11 cellular contexts compared by ENCODE assay signal in genomic region chr10:81876253-81876731, GRCh38. TPM values are rescaled to one million over a fixed set of nuclear protein-coding genes. Genes with fewer than 3 reads are reported as not detected.
DNase-seq lines count a peak whose midpoint lies in the region; ATAC-seq and TF ChIP-seq lines count a peak whose summit lies in the region.
"Had no signal": no experiment of that assay in that cellular context is flagged by ENCODE, and none has a peak within 500 bp of the region (broad histone marks: within the 10 kb centered on the region; RNA-seq: fewer than 3 reads in every experiment).

No MANE protein-coding gene starts in this region.

- no peaks in the 10 kb centered on the region for H3K9me3 Mint-ChIP-seq in CD8-positive, alpha-beta T cell
- H3K9me3 Mint-ChIP-seq in neural progenitor cell (no peaks in the 10 kb centered on the region), HFFc6 (peaks cover 11% of the 10 kb centered on the region)

- no peaks in the 10 kb centered on the region for H3K36me3 ChIP-seq in CD8-positive, alpha-beta T cell (ENCODE audit: insufficient read depth, low read length)
- no peaks in the 10 kb centered on the region for H3K36me3 ChIP-seq in neural progenitor cell

- no peaks in the 10 kb centered on the region for H3K79me2 ChIP-seq in neural progenitor cell (ENCODE audit: low read depth)

- peaks cover 24% of the 10 kb centered on the region for H3F3A ChIP-seq in neural progenitor cell (ENCODE audit: low read depth)

- H3K4me1 Mint-ChIP-seq in CD8-positive, alpha-beta T cell (ENCODE audit: low read depth), result peaks cover 12% of the 10 kb centered on the region
- H3K4me1 Mint-ChIP-seq in neural progenitor cell, result peaks cover 39% of the 10 kb centered on the region
- H3K4me1 Mint-ChIP-seq in HFFc6 (ENCODE audit: low read depth), result no peaks in the 10 kb centered on the region

- no peaks in the 10 kb centered on the region for H3K9me3 ChIP-seq in CD8-positive, alpha-beta T cell (ENCODE audit: low read length)
- H3K9me3 ChIP-seq in neural progenitor cell (ENCODE audit: low read depth), result no peaks in the 10 kb centered on the region

- H2AFZ ChIP-seq in neural progenitor cell (replicated peaks), result peak overlapping the region; percentile 84

- no peak for TF ChIP-seq CTCF in CD8-positive, alpha-beta T cell (IDR thresholded peaks at IDR 0.05)
- TF ChIP-seq CTCF in LNCaP clone FGC (IDR thresholded peaks at IDR 0.05; ENCODE audit: control insufficient read depth, extremely low read depth, insufficient read depth) (no peak), neural progenitor cell (IDR thresholded peaks at IDR 0.05) (peak; percentile 28), HFFc6 (IDR thresholded peaks at IDR 0.05) (no peak)

- H3K27me3 ChIP-seq in CD8-positive, alpha-beta T cell (ENCODE audit: insufficient read depth, low read length), result peaks cover 13% of the 10 kb centered on the region
- peaks cover 65% of the 10 kb centered on the region for H3K27me3 ChIP-seq in neural progenitor cell

- ATAC-seq in CD8-positive, alpha-beta T cell, result no peak
- ATAC-seq in GM18873 (IDR thresholded peaks at IDR 0.05; ENCODE audit: low FRiP score, unreplicated experiment), result no peak
- ATAC-seq: HCT116, K562 had no signal

- H3K27me3 Mint-ChIP-seq in CD8-positive, alpha-beta T cell (ENCODE audit: low read depth), result peaks cover 34% of the 10 kb centered on the region
- H3K27me3 Mint-ChIP-seq in neural progenitor cell (ENCODE audit: insufficient read depth, low read depth) (peaks cover 10% of the 10 kb centered on the region), HFFc6 (ENCODE audit: insufficient read depth) (peaks cover 3% of the 10 kb centered on the region)

- peak overlapping the region; percentile 7 for H3K4me3 Mint-ChIP-seq in CD8-positive, alpha-beta T cell
- H3K4me3 Mint-ChIP-seq in neural progenitor cell (peak overlapping the region; percentile 93), HFFc6 (no peak overlapping the region)

- peaks cover 15% of the 10 kb centered on the region for H4K20me1 ChIP-seq in neural progenitor cell (ENCODE audit: low read depth)

- no peak overlapping the region for H3K27ac Mint-ChIP-seq in CD8-positive, alpha-beta T cell
- peak overlapping the region; percentile 20 for H3K27ac Mint-ChIP-seq in neural progenitor cell
- no peak overlapping the region for H3K27ac Mint-ChIP-seq in HFFc6

- intact Hi-C loops in CD8-positive, alpha-beta T cell (cut with DNase I, micrococcal nuclease), result no loop called here

- peaks cover 17% of the 10 kb centered on the region for H3K4me1 ChIP-seq in CD8-positive, alpha-beta T cell (ENCODE audit: insufficient read depth, low read length)
- peaks cover 32% of the 10 kb centered on the region for H3K4me1 ChIP-seq in neural progenitor cell

- no peak overlapping the region for H3K27ac ChIP-seq in CD8-positive, alpha-beta T cell (ENCODE audit: low read depth, low read length)
- no peak overlapping the region for H3K27ac ChIP-seq in neural progenitor cell

- H3K9ac ChIP-seq in neural progenitor cell, result no peak overlapping the region

- H3K36me3 Mint-ChIP-seq in CD8-positive, alpha-beta T cell, result no peaks in the 10 kb centered on the region
- H3K36me3 Mint-ChIP-seq in neural progenitor cell (no peaks in the 10 kb centered on the region), HFFc6 (ENCODE audit: low read depth) (peaks cover 5% of the 10 kb centered on the region; the same call in 1 of the 2 replicates)

- H3K4me2 ChIP-seq in neural progenitor cell, result peak overlapping the region; percentile 89

- DNase-seq in CD8-positive, alpha-beta T cell, result no peak
- DNase-seq in LNCaP clone FGC (ENCODE audit: low read depth), result no peak
- DNase-seq in epidermal melanocyte (ENCODE audit: insufficient read length, low spot score), result peak; percentile 28
- peak; percentile 78 for DNase-seq in neural progenitor cell (ENCODE audit: low spot score)
- no peak for DNase-seq in stimulated activated CD4-positive, alpha-beta T cell treated with anti-CD3 and anti-CD28 coated beads, Interleukin-4, amount 100 ng/mL, for 1 hour
- DNase-seq in SHP77 treated with DMSO at 0.1 percent for 48 hours (lab: John Stamatoyannopoulos, UW), result no peak
- DNase-seq in HFFc6, result no peak
- DNase-seq: SHP77 had no signal

- POLR2A ChIA-PET in CD8-positive, alpha-beta T cell (lab: Charles Lee), result no interaction called here

- peak overlapping the region; percentile 11 for H3K4me3 ChIP-seq in CD8-positive, alpha-beta T cell (ENCODE audit: low read depth, low read length)
- peak overlapping the region; percentile 46 for H3K4me3 ChIP-seq in LNCaP clone FGC (ENCODE audit: low read depth, low read length)
- peak overlapping the region; percentile 66 for H3K4me3 ChIP-seq in neural progenitor cell
- H3K4me3 ChIP-seq: K562 had no signal

- CTCF ChIA-PET in CD8-positive, alpha-beta T cell (lab: Charles Lee), result no interaction called here

RNA-seq across cellular contexts. Expression of gene NRG3, which starts 1.3 kb away (rescaled TPM):
- total RNA-seq in CD8-positive, alpha-beta T cell, result not detected
- 1.9 and 3.8 TPM in 2 replicates for total RNA-seq in neural progenitor cell (ENCODE audit: low replicate concordance)
- total RNA-seq in HFFc6 (2021; fragmentation: NEBNext Ultra II Directional; extraction: Animal tissue kit (Norgen Biotek cat#: 25700)), result not detected
- total RNA-seq: K562 had no signal

Comparison
In these comparisons a context has a peak if more than half of its experiments do, and no peak if none do; other contexts are left out.
1. DNase-seq: peak in epidermal melanocyte (single experiment) and neural progenitor cell (single experiment); none in CD8-positive, alpha-beta T cell (0 of 7), LNCaP clone FGC (single experiment), stimulated activated CD4-positive, alpha-beta T cell treated with anti-CD3 and anti-CD28 coated beads, Interleukin-4, amount 100 ng/mL, for 1 hour (single experiment), SHP77 treated with DMSO at 0.1 percent for 48 hours (single experiment) and HFFc6 (single experiment).
2. H3K4me3 ChIP-seq: peak in every context shown above with its lines; median percentile 66 in neural progenitor cell; 46 in LNCaP clone FGC; 11 in CD8-positive, alpha-beta T cell.